1 cellular context compared by ENCODE assay signal in genomic region chr12:32307352-32307751, GRCh38.
TF ChIP-seq lines count a peak whose summit lies in the region.

No MANE protein-coding gene starts in this region.

TF ChIP-seq in GM23338, 12 proteins besides CTCF, POLR2A, EP300 and RAD21 (continued from another document):
- no peak for TF ChIP-seq ZNF462 (CRISPR knock-in tag; IDR thresholded peaks at IDR 0.05)
